Comparison of ENCODE assay signal across 8 cellular contexts in genomic region chr5:163459465-163459887, GRCh38. TPM values are rescaled to one million over a fixed set of nuclear protein-coding genes. Genes with fewer than 3 reads are reported as not detected.
DNase-seq lines count a peak whose midpoint lies in the region; ATAC-seq lines count a peak whose summit lies in the region.

No MANE protein-coding gene starts in this region.

- peak overlapping the region; percentile 90 for H3K4me3 Mint-ChIP-seq in activated CD4-positive, alpha-beta memory T cell treated with anti-CD3 and anti-CD28 coated beads for 36 hours
- H3K4me3 Mint-ChIP-seq in stimulated activated naive B cell treated with anti-CD40 and anti-IgM and Interleukin-4, amounts not matched to agents 10 μg/mL and 1 μg/mL and 100 μg/mL, for 72 hours, result peak overlapping the region; percentile 95 to 98

- peak overlapping the region; percentile 88 to 98 (median 94) for H3K9ac ChIP-seq in BLaER1 treated with 17β-estradiol and CSF1 and Interleukin-3, amounts not matched to agents 10 nM and 100 nM

- H3K27me3 ChIP-seq in BLaER1 treated with 17β-estradiol and CSF1 and Interleukin-3, amounts not matched to agents 10 nM and 100 nM, result no peaks in the 10 kb centered on the region

- peak overlapping the region; percentile 100 for H3K27ac Mint-ChIP-seq in activated CD4-positive, alpha-beta memory T cell treated with anti-CD3 and anti-CD28 coated beads for 36 hours
- peak overlapping the region; percentile 99 for H3K27ac Mint-ChIP-seq in stimulated activated naive B cell treated with anti-CD40 and anti-IgM and Interleukin-4, amounts not matched to agents 10 μg/mL and 1 μg/mL and 100 μg/mL, for 72 hours

- peaks cover 37% of the 10 kb centered on the region for H3K4me1 Mint-ChIP-seq in activated CD4-positive, alpha-beta memory T cell treated with anti-CD3 and anti-CD28 coated beads for 36 hours (ENCODE audit: low read depth)
- peaks cover 7 to 37% of the 10 kb centered on the region in 2 donors for H3K4me1 Mint-ChIP-seq in stimulated activated naive B cell treated with anti-CD40 and anti-IgM and Interleukin-4, amounts not matched to agents 10 μg/mL and 1 μg/mL and 100 μg/mL, for 72 hours

- peak overlapping the region; percentile 89 to 99 (median 96) for H3K27ac ChIP-seq in BLaER1 treated with 17β-estradiol and CSF1 and Interleukin-3, amounts not matched to agents 10 nM and 100 nM

- POLR2A ChIA-PET in activated CD4-positive, alpha-beta memory T cell treated with anti-CD3 and anti-CD28 coated beads for 36 hours (lab: Charles Lee), result interaction anchor here (1.6 to 6.2 kb wide), 3 partner anchors 18 to 47 kb away, joined by 3 to 235 read pairs (median 130); partner anchors contain the start of genes CCNG1 and MAT2B

- H3K4me2 ChIP-seq in BLaER1 treated with 17β-estradiol and CSF1 and Interleukin-3, amounts not matched to agents 10 nM and 100 nM, result peak overlapping the region; percentile 84 to 95 (median 90)

- peaks cover 44% of the 10 kb centered on the region for H3K36me3 Mint-ChIP-seq in activated CD4-positive, alpha-beta memory T cell treated with anti-CD3 and anti-CD28 coated beads for 36 hours
- peaks cover 17 to 33% of the 10 kb centered on the region in 2 donors for H3K36me3 Mint-ChIP-seq in stimulated activated naive B cell treated with anti-CD40 and anti-IgM and Interleukin-4, amounts not matched to agents 10 μg/mL and 1 μg/mL and 100 μg/mL, for 72 hours

- intact Hi-C loops in activated CD4-positive, alpha-beta memory T cell treated with anti-CD3 and anti-CD28 coated beads for 36 hours (cut with micrococcal nuclease), result no loop called here

- no peaks in the 10 kb centered on the region for H3K9me3 Mint-ChIP-seq in activated CD4-positive, alpha-beta memory T cell treated with anti-CD3 and anti-CD28 coated beads for 36 hours
- no peaks in the 10 kb centered on the region for H3K9me3 Mint-ChIP-seq in stimulated activated naive B cell treated with anti-CD40 and anti-IgM and Interleukin-4, amounts not matched to agents 10 μg/mL and 1 μg/mL and 100 μg/mL, for 72 hours

- H3K4me1 ChIP-seq in BLaER1 treated with 17β-estradiol and CSF1 and Interleukin-3, amounts not matched to agents 10 nM and 100 nM, result peaks cover 21 to 36% (median 28%) of the 10 kb centered on the region in 10 experiments

- DNase-seq in activated CD4-positive, alpha-beta memory T cell treated with anti-CD3 and anti-CD28 coated beads for 36 hours, result no peak
- no peak for DNase-seq in stimulated activated naive B cell treated with anti-CD40 and anti-IgM and Interleukin-4, amounts not matched to agents 10 μg/mL and 1 μg/mL and 100 μg/mL, for 72 hours
- DNase-seq in T1000 (lab: John Stamatoyannopoulos, UW) (no peak), OCI-M1 (lab: John Stamatoyannopoulos, UW) (no peak)

- peak; percentile 3 for ATAC-seq in GM19395 (IDR thresholded peaks at IDR 0.05; ENCODE audit: unreplicated experiment)
- peak; percentile 2 for ATAC-seq in HG03439 (IDR thresholded peaks at IDR 0.05; ENCODE audit: unreplicated experiment)
- peak; percentile 3 to 7 for ATAC-seq in stimulated activated naive B cell treated with anti-CD40 and anti-IgM and Interleukin-4, amounts not matched to agents 10 μg/mL and 1 μg/mL and 100 μg/mL, for 72 hours (replicated peaks)

- no peaks in the 10 kb centered on the region for H3K9me3 ChIP-seq in BLaER1 treated with 17β-estradiol and CSF1 and Interleukin-3, amounts not matched to agents 10 nM and 100 nM (replicated peaks in 1 of 11)
- H3K9me3 ChIP-seq in iPS-18c (ENCODE audit: control insufficient read depth, insufficient read depth, low read length), result no peaks in the 10 kb centered on the region

- 0 out of 22 replicates have a peak, but pooled peaks cover 0 to 3% (median 0%) of the 10 kb centered on the region in 11 experiments for H4K20me1 ChIP-seq in BLaER1 treated with 17β-estradiol and CSF1 and Interleukin-3, amounts not matched to agents 10 nM and 100 nM

- peaks cover 16 to 35% (median 29%) of the 10 kb centered on the region in 11 experiments for H3K36me3 ChIP-seq in BLaER1 treated with 17β-estradiol and CSF1 and Interleukin-3, amounts not matched to agents 10 nM and 100 nM

- H3K27me3 Mint-ChIP-seq in activated CD4-positive, alpha-beta memory T cell treated with anti-CD3 and anti-CD28 coated beads for 36 hours, result peaks cover 4% of the 10 kb centered on the region
- no peaks in the 10 kb centered on the region for H3K27me3 Mint-ChIP-seq in stimulated activated naive B cell treated with anti-CD40 and anti-IgM and Interleukin-4, amounts not matched to agents 10 μg/mL and 1 μg/mL and 100 μg/mL, for 72 hours

- CTCF ChIA-PET in activated CD4-positive, alpha-beta memory T cell treated with anti-CD3 and anti-CD28 coated beads for 36 hours (lab: Charles Lee), result interaction anchor here (0.8 to 4.4 kb wide), 9 partner anchors 9 to 51 kb away, joined by 3 to 47 read pairs (median 4); partner anchors contain the start of gene MAT2B

- H3K4me3 ChIP-seq in BLaER1 treated with 17β-estradiol and CSF1 and Interleukin-3, amounts not matched to agents 10 nM and 100 nM, result peak overlapping the region; percentile 64 to 83 (median 76)
- peak overlapping the region; percentile 92 for H3K4me3 ChIP-seq in iPS-18c (ENCODE audit: insufficient read depth, low read depth, low read length)

RNA-seq across cellular contexts. Expression of gene NUDCD2, which starts 0.4 kb away (rescaled TPM):
- total RNA-seq in activated CD4-positive, alpha-beta memory T cell treated with anti-CD3 and anti-CD28 coated beads for 36 hours, result 10 to 100 TPM; 46.4 to 48.6 TPM

RNA-seq across cellular contexts. Expression of gene HMMR, which starts 1.0 kb away (rescaled TPM):
- 100 to 1,000 TPM; 109 to 118 TPM for total RNA-seq in activated CD4-positive, alpha-beta memory T cell treated with anti-CD3 and anti-CD28 coated beads for 36 hours

RNA-seq across cellular contexts. Expression of gene CCNG1, which starts 22.1 kb away (rescaled TPM):
- total RNA-seq in activated CD4-positive, alpha-beta memory T cell treated with anti-CD3 and anti-CD28 coated beads for 36 hours, result 100 to 1,000 TPM; 139 to 164 TPM

RNA-seq across cellular contexts. Expression of gene MAT2B, which starts 45.9 kb away (rescaled TPM):
- 100 to 1,000 TPM; 114 to 122 TPM for total RNA-seq in activated CD4-positive, alpha-beta memory T cell treated with anti-CD3 and anti-CD28 coated beads for 36 hours
